In the genomic region with DNA sequence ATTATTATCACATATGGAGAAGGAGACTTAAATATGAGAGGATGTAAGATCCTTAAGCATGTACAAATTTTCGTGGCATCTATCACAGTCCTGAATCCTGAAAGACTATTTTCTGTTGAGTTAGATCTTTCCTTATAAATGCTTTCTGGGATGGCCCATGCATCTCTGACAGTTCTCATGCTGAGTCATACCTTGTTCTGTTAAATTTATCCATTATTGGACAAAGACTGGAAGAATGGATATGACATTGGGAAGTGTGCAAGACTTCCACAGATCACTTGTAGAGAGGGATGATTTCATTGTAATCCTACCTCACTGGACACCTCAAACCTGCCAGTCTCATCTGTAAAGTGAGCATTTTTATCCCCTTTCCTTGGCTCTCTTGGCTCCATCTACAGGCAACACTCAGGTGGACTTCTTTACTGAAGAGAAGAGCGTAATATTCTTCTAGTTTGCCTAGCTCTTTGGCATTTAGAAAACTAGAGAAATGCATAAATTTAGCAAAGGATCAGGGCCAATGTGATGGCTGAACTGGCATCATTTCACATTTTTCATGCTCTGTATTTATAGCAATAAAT, we compare ENCODE assay signal across 17 cellular contexts.
DNase-seq lines count a peak whose midpoint lies in the region; FAIRE-seq and TF ChIP-seq lines count a peak whose summit lies in the region.
"Had no signal": no experiment of that assay in that cellular context is flagged by ENCODE, and none has a peak within 500 bp of the region (broad histone marks: within the 10 kb centered on the region; RNA-seq: fewer than 3 reads in every experiment).

No MANE protein-coding gene starts in this region.

- no peak overlapping the region for H4K8ac ChIP-seq in H1 (ENCODE audit: extremely low read depth, insufficient read depth, low read length)

- H3K4me2 ChIP-seq in H1 (ENCODE audit: insufficient read depth in 1 of 2, low read depth in 2 of 2, low read length in 2 of 2): no peak overlapping the region

- H3K56ac ChIP-seq in H1 (replicated peaks; ENCODE audit: insufficient read length, low read depth, low read length): no peak overlapping the region

- H3K4me3 ChIP-seq in H1 (ENCODE audit: extremely low read depth in 1 of 4, insufficient read depth in 2 of 4, low read depth in 3 of 4, low read length in 4 of 4): no peak overlapping the region
- H3K4me3 ChIP-seq in lower leg skin (ENCODE audit: low read depth, poor library complexity, severe bottlenecking): no peak overlapping the region

- no peaks in the 10 kb centered on the region for H3K9me3 Mint-ChIP-seq in osteocyte (ENCODE audit: unreplicated experiment)
- H3K9me3 Mint-ChIP-seq: CD8-positive, alpha-beta memory T cell; dendritic cell treated with granulocyte-macrophage colony-stimulating factor and Interleukin-4, amounts not matched to agents 40 ng/mL and 50 ng/mL, for 4 days; stimulated activated naive B cell treated with anti-CD40 and anti-IgM and Interleukin-4, amounts not matched to agents 10 μg/mL and 1 μg/mL and 100 μg/mL, for 72 hours had no signal

- TF ChIP-seq CTCF in H1 (IDR thresholded peaks at IDR 0.05; ENCODE audit: control extremely low read depth in 1 of 3, insufficient read depth in 1 of 3, low read depth in 1 of 3, low read length in 3 of 3) (peak in 2 of 3 experiments; percentile 12 to 14; a peak in 2 of 4 replicates), osteocyte (IDR thresholded peaks at IDR 0.05) (peak; percentile 20), lower leg skin (IDR thresholded peaks at IDR 0.05) (no peak)

- H3K27ac ChIP-seq in H1 (ENCODE audit: low read depth, low read length) (no peak overlapping the region), substantia nigra (ENCODE audit: low read depth, low read length, poor library complexity, severe bottlenecking) (no peak overlapping the region)

- peaks cover 3% of the 10 kb centered on the region for H3K36me3 Mint-ChIP-seq in osteocyte (ENCODE audit: unreplicated experiment)
- H3K36me3 Mint-ChIP-seq: stimulated activated naive B cell treated with anti-CD40 and anti-IgM and Interleukin-4, amounts not matched to agents 10 μg/mL and 1 μg/mL and 100 μg/mL, for 72 hours had no signal

- no peak overlapping the region for H3K27ac Mint-ChIP-seq in osteocyte (ENCODE audit: unreplicated experiment)
- H3K27ac Mint-ChIP-seq: dendritic cell treated with granulocyte-macrophage colony-stimulating factor and Interleukin-4, amounts not matched to agents 40 ng/mL and 50 ng/mL, for 4 days; stimulated activated naive B cell treated with anti-CD40 and anti-IgM and Interleukin-4, amounts not matched to agents 10 μg/mL and 1 μg/mL and 100 μg/mL, for 72 hours had no signal

- DNase-seq in DMS53 (lab: John Stamatoyannopoulos, UW) (peak; percentile 53), NCI-H69 (lab: John Stamatoyannopoulos, UW) (peak; percentile 14), H1 (ENCODE audit: low read depth in 1 of 2, low spot score in 2 of 2) (no peak), osteocyte (ENCODE audit: extremely low spot score, unreplicated experiment) (no peak), GOT3 (lab: John Stamatoyannopoulos, UW) (no peak), lower leg skin (ENCODE audit: low spot score in 2 of 2) (no peak), substantia nigra (lab: John Stamatoyannopoulos, UW) (no peak)
- no peak for DNase-seq in activated naive CD4-positive, alpha-beta T cell treated with Interleukin-2 at 50 U/mL for 16 hours
- DNase-seq: CD8-positive, alpha-beta memory T cell; GDM1; NCI-H2081 treated with DMSO at 0.1 percent for 48 hours; retina; stimulated activated CD4-positive, alpha-beta T cell treated with anti-CD3 and anti-CD28 coated beads, Interleukin-4, amount 100 ng/mL, for 1 hour; stimulated activated naive B cell treated with anti-CD40 and anti-IgM and Interleukin-4, amounts not matched to agents 10 μg/mL and 1 μg/mL and 100 μg/mL, for 72 hours; SW 1271 had no signal

- no peaks in the 10 kb centered on the region for H3K79me2 ChIP-seq in H1 (ENCODE audit: control insufficient read depth in 1 of 2, insufficient read depth in 2 of 2, low read length in 2 of 2)

- no peak overlapping the region for H2BK120ac ChIP-seq in H1 (replicated peaks; ENCODE audit: low read depth, low read length)

- H3K23me2 ChIP-seq in H1 (ENCODE audit: low read depth, low read length): no peaks in the 10 kb centered on the region

- no peaks in the 10 kb centered on the region for H3K27me3 ChIP-seq in H1 (replicated peaks in 1 of 4; ENCODE audit: control insufficient read depth in 3 of 4, extremely low read depth in 1 of 4, insufficient read depth in 3 of 4, low read length in 3 of 4)

- no peak overlapping the region for H3K18ac ChIP-seq in H1 (ENCODE audit: extremely low read depth, low read length)

- no peak overlapping the region for H2BK5ac ChIP-seq in H1 (ENCODE audit: low read depth, low read length)

- no peak for FAIRE-seq in H1 (lab: Jason Lieb, UNC)
- FAIRE-seq: urothelium cell line had no signal

- peak; percentile 41 to 47 for TF ChIP-seq RAD21 in H1 (IDR thresholded peaks at IDR 0.05 in 1 of 2, conservative IDR thresholded peaks at IDR 0.05 in 1 of 2; ENCODE audit: low read depth in 2 of 2, low read length in 2 of 2)

- no peak overlapping the region for H3K4ac ChIP-seq in H1 (replicated peaks; ENCODE audit: insufficient read length, low read depth, low read length)

- no peak overlapping the region for H2AFZ ChIP-seq in H1 (ENCODE audit: low read length)

- H3K9ac ChIP-seq in H1 (replicated peaks in 1 of 4; ENCODE audit: extremely low read depth in 1 of 4, low read depth in 3 of 4, low read length in 3 of 4): no peak overlapping the region

- no peak overlapping the region for H3K23ac ChIP-seq in H1 (ENCODE audit: insufficient read length)

- TF ChIP-seq POLR2A in H1 (IDR thresholded peaks at IDR 0.05; ENCODE audit: control extremely low read depth in 1 of 2, low read depth in 2 of 2, low read length in 2 of 2) (no peak), lower leg skin (IDR thresholded peaks at IDR 0.05) (no peak)

- H4K91ac ChIP-seq in H1 (replicated peaks; ENCODE audit: insufficient read length, low read length): no peak overlapping the region

- no peaks in the 10 kb centered on the region; a peak in 1 of 8 replicates for H3K36me3 ChIP-seq in H1 (ENCODE audit: control insufficient read depth in 2 of 4, insufficient read depth in 4 of 4, low read length in 3 of 4)

- no peaks in the 10 kb centered on the region for H3K4me1 ChIP-seq in H1 (replicated peaks in 1 of 4; ENCODE audit: control insufficient read depth in 3 of 4, insufficient read depth in 4 of 4, low read length in 3 of 4)

- H2BK20ac ChIP-seq in H1 (ENCODE audit: low read length): no peak overlapping the region

- H3K9me3 ChIP-seq in H1 (ENCODE audit: insufficient read depth in 2 of 2, low read depth in 1 of 2, low read length in 1 of 2): no peaks in the 10 kb centered on the region

- CTCF ChIA-PET in H1 (lab: Charles Lee; ENCODE audit: partially characterized antibody): interaction anchor here (1.0 kb wide), 1 partner anchor 10 kb away, joined by 3 read pairs; no protein-coding TSS in a partner anchor

- no peak overlapping the region for H2AK5ac ChIP-seq in H1 (ENCODE audit: low read depth, low read length)

- H2BK15ac ChIP-seq in H1 (ENCODE audit: low read length): no peak overlapping the region

- H3K79me1 ChIP-seq in H1 (ENCODE audit: low read depth, low read length): no peaks in the 10 kb centered on the region; the same call in 1 of the 2 replicates

- no peaks in the 10 kb centered on the region for H4K20me1 ChIP-seq in H1 (replicated peaks in 1 of 2; ENCODE audit: control insufficient read depth in 1 of 2, insufficient read depth in 2 of 2, low read length in 2 of 2)

- H3K4me1 Mint-ChIP-seq in osteocyte (ENCODE audit: unreplicated experiment): peaks cover 18% of the 10 kb centered on the region
- H3K4me1 Mint-ChIP-seq: stimulated activated naive B cell treated with anti-CD40 and anti-IgM and Interleukin-4, amounts not matched to agents 10 μg/mL and 1 μg/mL and 100 μg/mL, for 72 hours had no signal

- H4K5ac ChIP-seq in H1 (ENCODE audit: insufficient read length, low read depth, low read length): no peak overlapping the region

- 84% methylated on average over 2 of the region's 2 CpGs; no CpG with 5 or more reads in 1 of the 2 experiments for WGBS in H1 (ENCODE audit: extremely low coverage in 1 of 2, insufficient coverage in 1 of 2, insufficient read length in 1 of 2, insufficient replicate concordance in 2 of 2, low coverage in 1 of 2, low lambda C conversion rate in 2 of 2, missing lambda C conversion rate in 1 of 2), 2 experiments
- WGBS in lower leg skin, 2 donors: 92 to 93% methylated on average over 2 of the region's 2 CpGs

- no peaks in the 10 kb centered on the region for H3K27me3 Mint-ChIP-seq in osteocyte (ENCODE audit: unreplicated experiment)
- H3K27me3 Mint-ChIP-seq: dendritic cell treated with granulocyte-macrophage colony-stimulating factor and Interleukin-4, amounts not matched to agents 40 ng/mL and 50 ng/mL, for 4 days had no signal

- H3K4me3 Mint-ChIP-seq in osteocyte (ENCODE audit: unreplicated experiment): no peak overlapping the region
- H3K4me3 Mint-ChIP-seq: CD8-positive, alpha-beta memory T cell; dendritic cell treated with granulocyte-macrophage colony-stimulating factor and Interleukin-4, amounts not matched to agents 40 ng/mL and 50 ng/mL, for 4 days; stimulated activated naive B cell treated with anti-CD40 and anti-IgM and Interleukin-4, amounts not matched to agents 10 μg/mL and 1 μg/mL and 100 μg/mL, for 72 hours had no signal

- POLR2A ChIA-PET in H1 (lab: Charles Lee; ENCODE audit: partially characterized antibody): no interaction called here

- intact Hi-C loops in lower leg skin (cut with DNase I; ENCODE audit: low total_unique reads): no loop called here

- H3K14ac ChIP-seq in H1 (ENCODE audit: insufficient read length): no peak overlapping the region

- TF ChIP-seq EP300 in H1 (IDR thresholded peaks at IDR 0.05; ENCODE audit: borderline replicate concordance in 1 of 2, low read depth in 2 of 2, low read length in 2 of 2): no peak

- H2BK12ac ChIP-seq in H1 (ENCODE audit: low read depth, low read length): no peak overlapping the region

TF ChIP-seq in H1, 55 proteins besides CTCF, POLR2A, EP300 and RAD21 (continues in another document):
- TF ChIP-seq NANOG (IDR thresholded peaks at IDR 0.05; ENCODE audit: insufficient read depth, low read depth, low read length, poor library complexity, severe bottlenecking) (no peak), TCF12 (IDR thresholded peaks at IDR 0.05; ENCODE audit: low read depth, low read length) (no peak)

Comparison
In these comparisons a context has a peak if more than half of its experiments do, and no peak if none do; other contexts are left out.
1. DNase-seq: peak in DMS53 (single experiment) and NCI-H69 (single experiment); none in H1 (0 of 2), osteocyte (single experiment), GOT3 (single experiment), lower leg skin (0 of 2), substantia nigra (0 of 49) and activated naive CD4-positive, alpha-beta T cell treated with Interleukin-2 at 50 U/mL for 16 hours (single experiment).
2. CTCF ChIP-seq: peak in H1 (2 of 3) and osteocyte (single experiment); none in lower leg skin (0 of 3).